In genomic region chr6:90578894-90579549, GRCh38 we compare ENCODE assay signal across 21 cellular contexts. TPM values are rescaled to one million over a fixed set of nuclear protein-coding genes. Genes with fewer than 3 reads are reported as not detected.
DNase-seq lines count a peak whose midpoint lies in the region; ATAC-seq, FAIRE-seq and TF ChIP-seq lines count a peak whose summit lies in the region.
"Had no signal": no experiment of that assay in that cellular context is flagged by ENCODE, and none has a peak within 500 bp of the region (broad histone marks: within the 10 kb centered on the region; RNA-seq: fewer than 3 reads in every experiment).

No MANE protein-coding gene starts in this region.

- H3K27me3 ChIP-seq in left ventricle myocardium inferior (ENCODE audit: low read depth) (no peaks in the 10 kb centered on the region), right cardiac atrium (ENCODE audit: control insufficient read depth, insufficient read depth) (no peaks in the 10 kb centered on the region), astrocyte (ENCODE audit: insufficient read depth, low read length) (no peaks in the 10 kb centered on the region)
- H3K27me3 ChIP-seq: BLaER1 treated with 17β-estradiol and CSF1 and Interleukin-3, amounts not matched to agents 10 nM and 100 nM had no signal

- H3K36me3 ChIP-seq in left ventricle myocardium inferior: no peaks in the 10 kb centered on the region
- H3K36me3 ChIP-seq in astrocyte (ENCODE audit: insufficient read depth, low read length): no peaks in the 10 kb centered on the region

- no peaks in the 10 kb centered on the region for H3K9me3 Mint-ChIP-seq in astrocyte (ENCODE audit: unreplicated experiment)
- H3K9me3 Mint-ChIP-seq: CD4-positive, CD25-positive, alpha-beta regulatory T cell; GM23338; H9 had no signal

- DNase-seq in left ventricle myocardium inferior (no peak), right cardiac atrium (no peak), D721Med (ENCODE audit: insufficient read length, low spot score) (no peak), astrocyte (ENCODE audit: low read depth) (peak; percentile 10), kidney tubule cell (ENCODE audit: low spot score) (peak; percentile 26), NOMO-1 treated with DMSO at 0.1 percent for 48 hours (lab: John Stamatoyannopoulos, UW; ENCODE audit: unreplicated experiment) (no peak), D341Med (ENCODE audit: low spot score) (no peak), H54 (ENCODE audit: insufficient read length, low spot score) (no peak)
- DNase-seq: ACHN; Calu3; CD4-positive, CD25-positive, alpha-beta regulatory T cell; DMS153; DMS79 treated with DMSO at 0.1 percent for 48 hours; EL; H9 had no signal

- FAIRE-seq in D721Med (lab: Jason Lieb, UNC): peak; percentile 35
- FAIRE-seq in astrocyte (lab: Jason Lieb, UNC): no peak
- FAIRE-seq in H54 (lab: Jason Lieb, UNC): no peak
- FAIRE-seq: G401.6, GM12891, HepG2, HTR-8/SVneo had no signal

- H3K4me2 ChIP-seq in astrocyte (ENCODE audit: low read length): no peak overlapping the region
- H3K4me2 ChIP-seq: BLaER1 treated with 17β-estradiol and CSF1 and Interleukin-3, amounts not matched to agents 10 nM and 100 nM; GM23338 had no signal

- no peak overlapping the region for H2AFZ ChIP-seq in astrocyte (ENCODE audit: low read depth, low read length)
- H2AFZ ChIP-seq: GM23338 had no signal

- 87% methylated on average over 1 of the region's 1 CpG for WGBS in right cardiac atrium

- H3K4me1 Mint-ChIP-seq in astrocyte (ENCODE audit: low read depth, unreplicated experiment): peaks cover 26% of the 10 kb centered on the region
- H3K4me1 Mint-ChIP-seq: GM23338 had no signal

- H3K4me1 ChIP-seq in left ventricle myocardium inferior: peaks cover 70% of the 10 kb centered on the region
- H3K4me1 ChIP-seq in right cardiac atrium (ENCODE audit: control insufficient read depth, insufficient read depth, low read length): no peaks in the 10 kb centered on the region
- H3K4me1 ChIP-seq in astrocyte (ENCODE audit: insufficient read depth, low read length): peaks cover 6% of the 10 kb centered on the region

- H3K27ac Mint-ChIP-seq in astrocyte (ENCODE audit: unreplicated experiment): no peak overlapping the region
- H3K27ac Mint-ChIP-seq: GM23338, H9 had no signal

- H4K20me1 ChIP-seq in astrocyte (ENCODE audit: insufficient read depth, low read length): peaks cover 82% of the 10 kb centered on the region

- no peak for TF ChIP-seq CTCF in left ventricle myocardium inferior (IDR thresholded peaks at IDR 0.05; ENCODE audit: borderline replicate concordance)
- no peak for TF ChIP-seq CTCF in D721Med (IDR thresholded peaks at IDR 0.05; ENCODE audit: insufficient read depth, missing control alignments)
- TF ChIP-seq CTCF in astrocyte (IDR thresholded peaks at IDR 0.05; ENCODE audit: insufficient read depth, low read depth, low read length): no peak

- no peaks in the 10 kb centered on the region for H3K27me3 Mint-ChIP-seq in astrocyte (ENCODE audit: low read depth, unreplicated experiment)
- H3K27me3 Mint-ChIP-seq: CD4-positive, CD25-positive, alpha-beta regulatory T cell had no signal

- no peak overlapping the region for H3K4me3 Mint-ChIP-seq in astrocyte (ENCODE audit: unreplicated experiment)
- H3K4me3 Mint-ChIP-seq: CD4-positive, CD25-positive, alpha-beta regulatory T cell; GM23338; H9 had no signal

- peaks cover 99% of the 10 kb centered on the region for H3K79me2 ChIP-seq in astrocyte (ENCODE audit: insufficient read depth, low read length)

- no peak for ATAC-seq in right cardiac atrium
- ATAC-seq: GM23338, HepG2 had no signal

- H3K9me3 ChIP-seq in left ventricle myocardium inferior (replicated peaks) (no peaks in the 10 kb centered on the region), right cardiac atrium (ENCODE audit: control insufficient read depth, low read length) (no peaks in the 10 kb centered on the region), astrocyte (ENCODE audit: insufficient read depth, low read depth, low read length) (no peaks in the 10 kb centered on the region)
- H3K9me3 ChIP-seq: BLaER1 treated with 17β-estradiol and CSF1 and Interleukin-3, amounts not matched to agents 10 nM and 100 nM had no signal

- H3K36me3 Mint-ChIP-seq in astrocyte (ENCODE audit: low read depth, unreplicated experiment): no peaks in the 10 kb centered on the region
- H3K36me3 Mint-ChIP-seq: CD4-positive, CD25-positive, alpha-beta regulatory T cell had no signal

- TF ChIP-seq POLR2A in H54 (IDR thresholded peaks at IDR 0.05; ENCODE audit: low read depth, low read length): no peak

- H3K4me3 ChIP-seq in left ventricle myocardium inferior (no peak overlapping the region), right cardiac atrium (ENCODE audit: low read length) (no peak overlapping the region), astrocyte (ENCODE audit: insufficient read depth, low read depth, low read length) (no peak overlapping the region)
- H3K4me3 ChIP-seq: BLaER1 treated with 17β-estradiol and CSF1 and Interleukin-3, amounts not matched to agents 10 nM and 100 nM; GM23338 had no signal

- H3K27ac ChIP-seq in left ventricle myocardium inferior (replicated peaks) (peak overlapping the region; percentile 2), right cardiac atrium (ENCODE audit: low read length) (no peak overlapping the region), astrocyte (ENCODE audit: low read depth, low read length) (no peak overlapping the region)
- H3K27ac ChIP-seq: BLaER1 treated with 17β-estradiol and CSF1 and Interleukin-3, amounts not matched to agents 10 nM and 100 nM had no signal

- no peak overlapping the region for H3K9ac ChIP-seq in astrocyte (ENCODE audit: low read length)
- H3K9ac ChIP-seq: BLaER1 treated with 17β-estradiol and CSF1 and Interleukin-3, amounts not matched to agents 10 nM and 100 nM had no signal

- intact Hi-C loops in left ventricle myocardium inferior (cut with micrococcal nuclease): no loop called here
- intact Hi-C loops in right cardiac atrium (cut with DNase I): no loop called here

RNA-seq across cellular contexts. Expression of gene MAP3K7, which starts 7.8 kb away (rescaled TPM):
- 20.6 TPM for total RNA-seq in left ventricle myocardium inferior
- 10 to 100 TPM; 17.7 to 20.9 (median 20.3) TPM for total RNA-seq in right cardiac atrium
- polyA plus RNA-seq in right cardiac atrium: 10.8 TPM
- 33.4 and 33.8 TPM in 2 replicates for total RNA-seq in astrocyte

Comparison
In these comparisons a context has a peak if more than half of its experiments do, and no peak if none do; other contexts are left out.
1. DNase-seq: peak in astrocyte (single experiment) and kidney tubule cell (single experiment); none in left ventricle myocardium inferior (single experiment), right cardiac atrium (0 of 3), D721Med (single experiment), NOMO-1 treated with DMSO at 0.1 percent for 48 hours (single experiment), D341Med (single experiment) and H54 (single experiment).